ENCODE assay signal across 1 cellular context in genomic region chr15:80743189-80743833, GRCh38.
TF ChIP-seq lines count a peak whose summit lies in the region.

No MANE protein-coding gene starts in this region.

TF ChIP-seq in WTC11, 78 proteins besides CTCF, POLR2A, EP300 and RAD21 (continued from another document):
- TF ChIP-seq PRDM15 (CRISPR knock-in tag; IDR thresholded peaks at IDR 0.05): no peak
- TF ChIP-seq ZNF512 (CRISPR knock-in tag; IDR thresholded peaks at IDR 0.05; ENCODE audit: borderline replicate concordance): no peak
- TF ChIP-seq PRRX2 (CRISPR knock-in tag; IDR thresholded peaks at IDR 0.05): no peak
- TF ChIP-seq GABPB1 (CRISPR knock-in tag; IDR thresholded peaks at IDR 0.05): no peak
- no peak for TF ChIP-seq ERG (CRISPR knock-in tag; IDR thresholded peaks at IDR 0.05)
- no peak for TF ChIP-seq ZBTB43 (CRISPR knock-in tag; IDR thresholded peaks at IDR 0.05)
- no peak for TF ChIP-seq SP1 (CRISPR knock-in tag; conservative IDR thresholded peaks at IDR 0.05)
- no peak for TF ChIP-seq ZBTB21 (CRISPR knock-in tag; IDR thresholded peaks at IDR 0.05; ENCODE audit: borderline replicate concordance)
